1 cellular context compared by ENCODE assay signal in genomic region chr20:40682104-40683045, GRCh38.
A peak's percentile ranks its signal among the peaks of the same experiment; 100 is the strongest.
TF ChIP-seq lines count a peak whose summit lies in the region.

No MANE protein-coding gene starts in this region.

TF ChIP-seq in HepG2, 621 proteins besides CTCF, POLR2A, EP300 and RAD21 (continued from another document and continues in another):
- TF ChIP-seq USF2 (IDR thresholded peaks at IDR 0.05; ENCODE audit: low read depth, low read length) (no peak), USF2 (CRISPR knock-in tag; IDR thresholded peaks at IDR 0.05; ENCODE audit: borderline replicate concordance) (no peak), NBN (conservative IDR thresholded peaks at IDR 0.05) (no peak), KDM2A (CRISPR knock-in tag; IDR thresholded peaks at IDR 0.05; ENCODE audit: borderline replicate concordance, low read depth) (no peak), HNRNPK (IDR thresholded peaks at IDR 0.05; ENCODE audit: low read depth, low read length, poor library complexity, severe bottlenecking) (no peak), CREM (IDR thresholded peaks at IDR 0.05) (peak; percentile 36; the same call in 1 of the 2 replicates), CREM (CRISPR knock-in tag; IDR thresholded peaks at IDR 0.05) (no peak), ZNF546 (CRISPR knock-in tag; conservative IDR thresholded peaks at IDR 0.05) (0 out of 2 replicates have a peak, but pooled peaks have one; percentile 19), ZNF317 (CRISPR knock-in tag; IDR thresholded peaks at IDR 0.05) (no peak), CCAR2 (optimal IDR thresholded peaks at IDR 0.05; ENCODE audit: low read depth, low read length) (no peak), AFF4 (CRISPR knock-in tag; IDR thresholded peaks at IDR 0.05) (no peak), ZNF839 (CRISPR knock-in tag; IDR thresholded peaks at IDR 0.05; ENCODE audit: borderline replicate concordance) (no peak), ZNF724P (CRISPR knock-in tag; IDR thresholded peaks at IDR 0.05; ENCODE audit: borderline replicate concordance) (no peak), MTA1 (CRISPR knock-in tag; IDR thresholded peaks at IDR 0.05; ENCODE audit: borderline replicate concordance) (no peak), RARG (CRISPR knock-in tag; IDR thresholded peaks at IDR 0.05; ENCODE audit: low read depth) (no peak), BRD4 (CRISPR knock-in tag; IDR thresholded peaks at IDR 0.05) (no peak; the same call in 1 of the 2 replicates), ZSCAN12 (CRISPR knock-in tag; IDR thresholded peaks at IDR 0.05) (no peak), KLF6 (CRISPR knock-in tag; IDR thresholded peaks at IDR 0.05) (no peak), PTBP1 (IDR thresholded peaks at IDR 0.05; ENCODE audit: low read depth, low read length, poor library complexity, severe bottlenecking) (no peak), IRF2 (CRISPR knock-in tag; IDR thresholded peaks at IDR 0.05) (no peak), MYNN (CRISPR knock-in tag; IDR thresholded peaks at IDR 0.05; ENCODE audit: low read depth) (peak; percentile 100), ZNF777 (CRISPR knock-in tag; IDR thresholded peaks at IDR 0.05) (peak; percentile 58), CCDC6 (CRISPR knock-in tag; IDR thresholded peaks at IDR 0.05) (no peak), ZGPAT (CRISPR knock-in tag; IDR thresholded peaks at IDR 0.05) (peak; percentile 43; the same call in 1 of the 2 replicates), MED13 (CRISPR knock-in tag; IDR thresholded peaks at IDR 0.05) (peak; percentile 29; the same call in 1 of the 2 replicates), ZMAT3 (CRISPR knock-in tag; conservative IDR thresholded peaks at IDR 0.05) (no peak), ZNF691 (CRISPR knock-in tag; IDR thresholded peaks at IDR 0.05; ENCODE audit: borderline replicate concordance, low read depth) (0 out of 2 replicates have a peak, but pooled peaks have one; percentile 60), EED (CRISPR knock-in tag; IDR thresholded peaks at IDR 0.05) (no peak), TFE3 (CRISPR knock-in tag; IDR thresholded peaks at IDR 0.05) (peak; percentile 20; the same call in 1 of the 2 replicates), BATF2 (CRISPR knock-in tag; IDR thresholded peaks at IDR 0.05) (no peak), NFIB (CRISPR knock-in tag; IDR thresholded peaks at IDR 0.05; ENCODE audit: borderline replicate concordance) (no peak), HES4 (CRISPR knock-in tag; IDR thresholded peaks at IDR 0.05; ENCODE audit: borderline replicate concordance) (no peak), NR2F6 (IDR thresholded peaks at IDR 0.05) (peak; percentile 56), NR2F6 (CRISPR knock-in tag; IDR thresholded peaks at IDR 0.05) (peak; percentile 52; the same call in 1 of the 2 replicates), ZNF501 (CRISPR knock-in tag; IDR thresholded peaks at IDR 0.05) (peak; percentile 76; the same call in 1 of the 2 replicates), ZNF562 (CRISPR knock-in tag; IDR thresholded peaks at IDR 0.05; ENCODE audit: borderline replicate concordance) (no peak), DMAP1 (CRISPR knock-in tag; IDR thresholded peaks at IDR 0.05) (peak; percentile 55; the same call in 1 of the 2 replicates), RNF2 (conservative IDR thresholded peaks at IDR 0.05; ENCODE audit: low read depth) (no peak), JARID2 (CRISPR knock-in tag; IDR thresholded peaks at IDR 0.05; ENCODE audit: insufficient replicate concordance) (no peak), SNAPC2 (CRISPR knock-in tag; IDR thresholded peaks at IDR 0.05) (no peak), SIX1 (CRISPR knock-in tag; IDR thresholded peaks at IDR 0.05; ENCODE audit: borderline replicate concordance) (0 out of 2 replicates have a peak, but pooled peaks have one; percentile 52), ZNF296 (CRISPR knock-in tag; conservative IDR thresholded peaks at IDR 0.05) (no peak), MTERF4 (CRISPR knock-in tag; IDR thresholded peaks at IDR 0.05) (0 out of 2 replicates have a peak, but pooled peaks have one; percentile 42), ZNF747 (CRISPR knock-in tag; IDR thresholded peaks at IDR 0.05; ENCODE audit: borderline replicate concordance) (0 out of 2 replicates have a peak, but pooled peaks have one; percentile 64), ERF (CRISPR knock-in tag; IDR thresholded peaks at IDR 0.05) (peak; percentile 66), ZNF766 (CRISPR knock-in tag; IDR thresholded peaks at IDR 0.05; ENCODE audit: borderline replicate concordance) (peak; percentile 91; the same call in 1 of the 2 replicates), MNT (IDR thresholded peaks at IDR 0.05) (no peak), PHB2 (IDR thresholded peaks at IDR 0.05; ENCODE audit: partially characterized antibody) (no peak), IKZF4 (CRISPR knock-in tag; IDR thresholded peaks at IDR 0.05; ENCODE audit: borderline replicate concordance, low read depth, not compliant biosample characterization) (no peak), PATZ1 (CRISPR knock-in tag; IDR thresholded peaks at IDR 0.05) (peak; percentile 83; the same call in 1 of the 2 replicates), ZNF580 (CRISPR knock-in tag; IDR thresholded peaks at IDR 0.05; ENCODE audit: borderline replicate concordance, low read depth) (peak; percentile 78), BORCS8-MEF2B (CRISPR knock-in tag; IDR thresholded peaks at IDR 0.05) (no peak), ATRX (CRISPR knock-in tag; IDR thresholded peaks at IDR 0.05; ENCODE audit: borderline replicate concordance) (no peak), CHCHD3 (CRISPR knock-in tag; IDR thresholded peaks at IDR 0.05) (no peak), ZEB1 (IDR thresholded peaks at IDR 0.05; ENCODE audit: insufficient replicate concordance, low read depth) (peak; percentile 59), ZBTB7A (CRISPR knock-in tag; IDR thresholded peaks at IDR 0.05) (no peak), HNF4G (IDR thresholded peaks at IDR 0.05; ENCODE audit: borderline replicate concordance, low read depth, low read length) (peak; percentile 60), HNF4G (CRISPR knock-in tag; IDR thresholded peaks at IDR 0.05; ENCODE audit: borderline replicate concordance, low read depth) (peak; percentile 71; the same call in 1 of the 2 replicates)
